In the genomic region with DNA sequence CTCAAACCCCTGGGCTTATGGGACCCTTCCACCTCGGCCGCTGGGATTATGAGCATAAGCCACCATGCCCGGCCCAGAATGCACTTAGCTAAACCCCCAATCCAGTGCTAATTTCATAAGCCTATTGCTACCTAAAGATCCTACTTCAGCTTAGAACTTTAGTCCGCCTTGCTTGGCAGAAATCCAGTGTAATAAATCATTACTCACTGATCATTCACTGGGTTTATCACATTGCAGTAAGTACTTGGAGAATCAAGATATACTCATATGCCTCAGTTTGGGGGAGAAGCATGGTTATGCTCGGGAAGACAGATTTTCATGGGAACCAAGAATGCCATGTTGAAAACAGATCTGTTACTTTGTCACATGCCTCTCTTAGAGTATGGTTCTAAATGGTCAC, we compare ENCODE assay signal across 33 cellular contexts. TPM values are rescaled to one million over a fixed set of nuclear protein-coding genes. Genes with fewer than 3 reads are reported as not detected.
"Had no signal": no experiment of that assay in that cellular context is flagged by ENCODE, and none has a peak within 500 bp of the region (broad histone marks: within the 10 kb centered on the region; RNA-seq: fewer than 3 reads in every experiment).

No MANE protein-coding gene starts in this region.

- ATAC-seq: left lung; lower lobe of right lung; naive thymus-derived CD8-positive, alpha-beta T cell; psoas muscle; right lobe of liver; stimulated activated naive B cell treated with anti-CD40 and anti-IgM and Interleukin-4, amounts not matched to agents 10 μg/mL and 1 μg/mL and 100 μg/mL, for 72 hours; stimulated activated naive CD8-positive, alpha-beta T cell treated with anti-CD3 and anti-CD28 coated beads, Interleukin-15, Interleukin-2, amounts not matched to agents 100 U/mL and 50 U/mL, for 24 hours had no signal

- H3K79me2 ChIP-seq: parathyroid adenoma had no signal

- H3K4me2 ChIP-seq: neural progenitor cell had no signal

- H3K4me3 ChIP-seq: left lung, lower lobe of right lung, neural progenitor cell, psoas muscle, right atrium auricular region, right lobe of liver, stomach, testis, thyroid gland, transverse colon, upper lobe of left lung, vagina had no signal

- H3K27ac ChIP-seq: left lung, lower lobe of right lung, neural progenitor cell, neutrophil, parathyroid adenoma, psoas muscle, right atrium auricular region, right lobe of liver, stomach, testis, thyroid gland, transverse colon, upper lobe of left lung, vagina had no signal

- H3K9me3 ChIP-seq: left lung, lower lobe of right lung, neutrophil, psoas muscle, right atrium auricular region, right lobe of liver, stomach, testis, thyroid gland, transverse colon, upper lobe of left lung, vagina had no signal

- DNase-seq: kidney; left colon; left lung; lower lobe of right lung; mammary epithelial cell; mesenchymal stem cell; naive thymus-derived CD8-positive, alpha-beta T cell; nephron progenitor cell; occipital lobe; psoas muscle; right lobe of liver; stimulated activated CD4-positive, alpha-beta T cell treated with anti-CD3 and anti-CD28 coated beads, Interleukin-12 subunit alpha, Interleukin-12 subunit beta, amount 100 ng/mL, for 4 hours; stimulated activated CD4-positive, alpha-beta T cell treated with anti-CD3 and anti-CD28 coated beads, Interleukin-15, amount 100 ng/mL, for 24 hours; stimulated activated CD4-positive, alpha-beta T cell treated with anti-CD3 and anti-CD28 coated beads, Interleukin-2, amount 100 ng/mL, for 24 hours; stimulated activated CD4-positive, alpha-beta T cell treated with anti-CD3 and anti-CD28 coated beads, Interleukin-4, amount 100 ng/mL, for 1 hour; stimulated activated naive B cell treated with anti-CD40 and anti-IgM and Interleukin-4, amounts not matched to agents 10 μg/mL and 1 μg/mL and 100 μg/mL, for 72 hours; stimulated activated naive CD8-positive, alpha-beta T cell treated with anti-CD3 and anti-CD28 coated beads, Interleukin-15, Interleukin-2, amounts not matched to agents 100 U/mL and 50 U/mL, for 24 hours; stomach; testis; thyroid gland; transverse colon; upper lobe of left lung had no signal

- H3K36me3 ChIP-seq: left lung, lower lobe of right lung, neural progenitor cell, neutrophil, right atrium auricular region, right lobe of liver, stomach, thyroid gland, transverse colon, upper lobe of left lung, vagina had no signal

- H2AFZ ChIP-seq: neural progenitor cell, parathyroid adenoma had no signal

- H3K27me3 ChIP-seq: right atrium auricular region, right lobe of liver, testis, thyroid gland, upper lobe of left lung, vagina had no signal

RNA-seq across cellular contexts. Expression of gene PANX3, which starts 7.6 kb away (rescaled TPM):
- total RNA-seq: kidney; left colon; left lung; liver; lower lobe of right lung; mammary epithelial cell; mucosa of gallbladder; naive thymus-derived CD8-positive, alpha-beta T cell; occipital lobe; osteocyte; posterior vena cava; psoas muscle; right atrium auricular region; right lobe of liver; skeletal muscle tissue; stomach; thyroid gland; upper lobe of left lung; urinary bladder; vagina had no signal
- polyA plus RNA-seq: liver; mammary epithelial cell; naive thymus-derived CD8-positive, alpha-beta T cell; psoas muscle; stomach; urinary bladder had no signal

RNA-seq across cellular contexts. Expression of gene OR8A1, which starts 49.1 kb away (rescaled TPM):
- total RNA-seq: kidney; left colon; left lung; liver; lower lobe of right lung; mammary epithelial cell; mucosa of gallbladder; naive thymus-derived CD8-positive, alpha-beta T cell; occipital lobe; osteocyte; psoas muscle; right atrium auricular region; right lobe of liver; skeletal muscle tissue; stomach; thyroid gland; transverse colon; upper lobe of left lung; urinary bladder; vagina had no signal
- polyA plus RNA-seq: liver; mammary epithelial cell; naive thymus-derived CD8-positive, alpha-beta T cell; psoas muscle; stomach; urinary bladder had no signal
